ENCODE assay signal across 19 cellular contexts in the genomic region with DNA sequence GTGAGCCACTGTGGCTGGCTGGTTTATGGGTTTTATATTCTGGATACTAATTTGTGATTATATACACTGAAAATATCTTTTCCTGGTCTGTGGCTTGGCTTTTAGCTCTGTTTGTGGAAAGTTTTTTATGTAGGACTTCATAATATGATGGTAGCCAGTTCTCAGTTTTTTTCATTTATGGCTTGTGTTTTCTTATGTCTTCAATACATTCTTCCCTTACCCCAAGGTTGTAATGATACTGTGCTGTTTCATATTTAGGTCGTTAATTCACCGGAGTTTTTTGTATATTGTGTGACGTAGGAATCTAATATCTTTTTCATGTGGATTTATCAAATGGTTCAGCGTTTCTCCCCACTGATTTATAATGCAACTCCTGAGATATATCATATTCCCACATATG. TPM values are rescaled to one million over a fixed set of nuclear protein-coding genes. Genes with fewer than 3 reads are reported as not detected.
DNase-seq lines count a peak whose midpoint lies in the region; ATAC-seq and TF ChIP-seq lines count a peak whose summit lies in the region.
"Had no signal": no experiment of that assay in that cellular context is flagged by ENCODE, and none has a peak within 500 bp of the region (broad histone marks: within the 10 kb centered on the region; RNA-seq: fewer than 3 reads in every experiment).

No MANE protein-coding gene starts in this region.

- no peak overlapping the region for H2BK5ac ChIP-seq in neuronal stem cell (ENCODE audit: low read length)

- peak overlapping the region; percentile 42 for H3K4me3 Mint-ChIP-seq in CD8-positive, alpha-beta T cell
- H3K4me3 Mint-ChIP-seq in activated CD4-positive, alpha-beta memory T cell treated with anti-CD3 and anti-CD28 coated beads, Interleukin-2, amount 10 ng/mL, durations not matched to agents 7 days and 5 days, result no peak overlapping the region
- peak overlapping the region in 8 of 10 donors; percentile 12 to 86 (median 63) for H3K4me3 Mint-ChIP-seq in naive thymus-derived CD4-positive, alpha-beta T cell

- H3K18ac ChIP-seq in neuronal stem cell (ENCODE audit: low read length), result no peak overlapping the region

- POLR2A ChIA-PET in CD8-positive, alpha-beta T cell (lab: Charles Lee), result no interaction called here
- POLR2A ChIA-PET in activated CD4-positive, alpha-beta memory T cell treated with anti-CD3 and anti-CD28 coated beads, Interleukin-2, amount 10 ng/mL, durations not matched to agents 7 days and 5 days (lab: Charles Lee), result interaction anchor here (0.5 kb wide), 1 partner anchor 334 kb away, joined by 3 read pairs; no protein-coding TSS in a partner anchor
- POLR2A ChIA-PET in naive thymus-derived CD4-positive, alpha-beta T cell (lab: Charles Lee), result no interaction called here

- H3K9me3 Mint-ChIP-seq in CD8-positive, alpha-beta T cell, result no peaks in the 10 kb centered on the region
- no peaks in the 10 kb centered on the region for H3K9me3 Mint-ChIP-seq in activated CD4-positive, alpha-beta memory T cell treated with anti-CD3 and anti-CD28 coated beads, Interleukin-2, amount 10 ng/mL, durations not matched to agents 7 days and 5 days
- peaks cover 0 to 2% (median 0%) of the 10 kb centered on the region in 11 donors for H3K9me3 Mint-ChIP-seq in naive thymus-derived CD4-positive, alpha-beta T cell

- H3K23ac ChIP-seq in neuronal stem cell (ENCODE audit: low read depth, low read length, poor library complexity), result no peak overlapping the region

- H3K14ac ChIP-seq in neuronal stem cell (ENCODE audit: low read length), result no peak overlapping the region

- no peak overlapping the region for H3K4ac ChIP-seq in neuronal stem cell (ENCODE audit: low read length)

- H2AK5ac ChIP-seq in neuronal stem cell (ENCODE audit: low read depth, low read length), result no peak overlapping the region

- ATAC-seq in CD8-positive, alpha-beta T cell, result no peak
- no peak for ATAC-seq in naive thymus-derived CD4-positive, alpha-beta T cell
- ATAC-seq: heart right ventricle, lower lobe of right lung had no signal

- H4K8ac ChIP-seq in neuronal stem cell (ENCODE audit: low read depth, low read length), result no peak overlapping the region

- no peak overlapping the region for H3K27ac ChIP-seq in BLaER1
- H3K27ac ChIP-seq in CD8-positive, alpha-beta T cell (ENCODE audit: low read depth, low read length), result no peak overlapping the region
- H3K27ac ChIP-seq in naive thymus-derived CD4-positive, alpha-beta T cell (ENCODE audit: low read depth, low read length), result no peak overlapping the region
- no peak overlapping the region for H3K27ac ChIP-seq in neuronal stem cell (replicated peaks; ENCODE audit: low read length)
- H3K27ac ChIP-seq: BLaER1 treated with 17β-estradiol and CSF1 and Interleukin-3, amounts not matched to agents 10 nM and 100 nM; heart right ventricle; lower lobe of right lung had no signal

- no peak overlapping the region for H2BK12ac ChIP-seq in neuronal stem cell (ENCODE audit: low read length)

- H3K9ac ChIP-seq in BLaER1, result no peak overlapping the region
- no peak overlapping the region for H3K9ac ChIP-seq in neuronal stem cell (ENCODE audit: low read depth, low read length, poor library complexity)
- H3K9ac ChIP-seq: BLaER1 treated with 17β-estradiol and CSF1 and Interleukin-3, amounts not matched to agents 10 nM and 100 nM; GM23248 had no signal

- peaks cover 100% of the 10 kb centered on the region for H4K20me1 ChIP-seq in BLaER1

- H3K27ac Mint-ChIP-seq in CD8-positive, alpha-beta T cell, result peak overlapping the region; percentile 27
- peak overlapping the region; percentile 8 for H3K27ac Mint-ChIP-seq in activated CD4-positive, alpha-beta memory T cell treated with anti-CD3 and anti-CD28 coated beads, Interleukin-2, amount 10 ng/mL, durations not matched to agents 7 days and 5 days
- peak overlapping the region in 4 of 9 donors; percentile 2 to 73 (median 36) for H3K27ac Mint-ChIP-seq in naive thymus-derived CD4-positive, alpha-beta T cell

- H2AFZ ChIP-seq in neuronal stem cell (ENCODE audit: low read length), result no peak overlapping the region
- H2AFZ ChIP-seq: GM23248 had no signal

- H3K4me3 ChIP-seq in BLaER1 (no peak overlapping the region), neuronal stem cell (ENCODE audit: low read length in 2 of 2) (no peak overlapping the region)
- H3K4me3 ChIP-seq in CD8-positive, alpha-beta T cell (ENCODE audit: low read depth, low read length), result no peak overlapping the region
- no peak overlapping the region for H3K4me3 ChIP-seq in naive thymus-derived CD4-positive, alpha-beta T cell (ENCODE audit: low read length)
- H3K4me3 ChIP-seq: BLaER1 treated with 17β-estradiol and CSF1 and Interleukin-3, amounts not matched to agents 10 nM and 100 nM; GM23248; heart right ventricle; lower lobe of right lung had no signal

- H3K4me1 ChIP-seq in BLaER1 (peaks cover 39% of the 10 kb centered on the region), neuronal stem cell (ENCODE audit: control insufficient read depth in 2 of 2, insufficient read depth in 1 of 2, low read depth in 1 of 2, low read length in 2 of 2) (peaks cover 0 to 5% of the 10 kb centered on the region in 2 donors)
- H3K4me1 ChIP-seq in CD8-positive, alpha-beta T cell (ENCODE audit: insufficient read depth, low read length), result peaks cover 32% of the 10 kb centered on the region
- H3K4me1 ChIP-seq in naive thymus-derived CD4-positive, alpha-beta T cell (ENCODE audit: control insufficient read depth in 2 of 2, insufficient read depth in 2 of 2, low read length in 2 of 2), result peaks cover 16 to 25% of the 10 kb centered on the region in 2 donors

- no peak overlapping the region for H2BK15ac ChIP-seq in neuronal stem cell (ENCODE audit: low read length)

- TF ChIP-seq CTCF in CD8-positive, alpha-beta T cell (IDR thresholded peaks at IDR 0.05), result no peak

- no CpG with 5 or more reads among the region's 4 CpGs for WGBS in neuronal stem cell (ENCODE audit: extremely low coverage in 2 of 2, insufficient read length in 2 of 2, insufficient replicate concordance in 1 of 2), 2 donors

- no peaks in the 10 kb centered on the region for H3K79me1 ChIP-seq in neuronal stem cell (ENCODE audit: low read depth, low read length)

- peaks cover 43% of the 10 kb centered on the region for H3K36me3 Mint-ChIP-seq in CD8-positive, alpha-beta T cell
- peaks cover 44% of the 10 kb centered on the region for H3K36me3 Mint-ChIP-seq in activated CD4-positive, alpha-beta memory T cell treated with anti-CD3 and anti-CD28 coated beads, Interleukin-2, amount 10 ng/mL, durations not matched to agents 7 days and 5 days (ENCODE audit: low read depth)
- peaks cover 5 to 31% (median 14%) of the 10 kb centered on the region in 5 donors for H3K36me3 Mint-ChIP-seq in naive thymus-derived CD4-positive, alpha-beta T cell

- H3K4me2 ChIP-seq in BLaER1, result peak overlapping the region; percentile 9
- no peak overlapping the region for H3K4me2 ChIP-seq in neuronal stem cell (ENCODE audit: insufficient read depth, low read length, poor library complexity, severe bottlenecking)

- H2BK120ac ChIP-seq in neuronal stem cell (ENCODE audit: low read depth, low read length), result no peak overlapping the region

- CTCF ChIA-PET in CD8-positive, alpha-beta T cell (lab: Charles Lee), result no interaction called here
- CTCF ChIA-PET in activated CD4-positive, alpha-beta memory T cell treated with anti-CD3 and anti-CD28 coated beads, Interleukin-2, amount 10 ng/mL, durations not matched to agents 7 days and 5 days (lab: Charles Lee), result no interaction called here
- CTCF ChIA-PET in naive thymus-derived CD4-positive, alpha-beta T cell (lab: Charles Lee), result no interaction called here

- no peaks in the 10 kb centered on the region for H3K27me3 ChIP-seq in BLaER1
- H3K27me3 ChIP-seq in CD8-positive, alpha-beta T cell (ENCODE audit: insufficient read depth, low read length), result no peaks in the 10 kb centered on the region
- H3K27me3 ChIP-seq in naive thymus-derived CD4-positive, alpha-beta T cell (ENCODE audit: control insufficient read depth in 2 of 2, insufficient read depth in 2 of 2, low read length in 2 of 2), result no peaks in the 10 kb centered on the region
- H3K27me3 ChIP-seq in neuronal stem cell (ENCODE audit: control insufficient read depth in 3 of 3, insufficient read depth in 3 of 3, low read depth in 1 of 3, low read length in 3 of 3), result no peaks in the 10 kb centered on the region
- H3K27me3 ChIP-seq: BLaER1 treated with 17β-estradiol and CSF1 and Interleukin-3, amounts not matched to agents 10 nM and 100 nM; heart right ventricle had no signal

- no peaks in the 10 kb centered on the region for H3K27me3 Mint-ChIP-seq in CD8-positive, alpha-beta T cell (ENCODE audit: low read depth)
- no peaks in the 10 kb centered on the region for H3K27me3 Mint-ChIP-seq in activated CD4-positive, alpha-beta memory T cell treated with anti-CD3 and anti-CD28 coated beads, Interleukin-2, amount 10 ng/mL, durations not matched to agents 7 days and 5 days
- H3K27me3 Mint-ChIP-seq in naive thymus-derived CD4-positive, alpha-beta T cell, result no peaks in the 10 kb centered on the region

- H3K36me3 ChIP-seq in BLaER1 (peaks cover 59% of the 10 kb centered on the region), neuronal stem cell (replicated peaks in 1 of 2; ENCODE audit: control insufficient read depth in 2 of 2, insufficient read depth in 2 of 2, low read length in 2 of 2) (peaks cover 0 to 58% of the 10 kb centered on the region in 2 donors)
- no peaks in the 10 kb centered on the region for H3K36me3 ChIP-seq in CD8-positive, alpha-beta T cell (ENCODE audit: insufficient read depth, low read length)
- H3K36me3 ChIP-seq in naive thymus-derived CD4-positive, alpha-beta T cell (ENCODE audit: control insufficient read depth in 2 of 3, insufficient read depth in 3 of 3, low read length in 3 of 3), result no peaks in the 10 kb centered on the region
- H3K36me3 ChIP-seq: lower lobe of right lung had no signal

- no peak overlapping the region for H4K91ac ChIP-seq in neuronal stem cell (ENCODE audit: low read depth, low read length, poor library complexity)

- intact Hi-C loops in CD8-positive, alpha-beta T cell (cut with DNase I, micrococcal nuclease), result no loop called here
- intact Hi-C loops in naive thymus-derived CD4-positive, alpha-beta T cell (cut with micrococcal nuclease), result no loop called here

- H3K9me3 ChIP-seq in BLaER1, result no peaks in the 10 kb centered on the region
- no peaks in the 10 kb centered on the region for H3K9me3 ChIP-seq in CD8-positive, alpha-beta T cell (ENCODE audit: low read length)
- no peaks in the 10 kb centered on the region for H3K9me3 ChIP-seq in naive thymus-derived CD4-positive, alpha-beta T cell (ENCODE audit: control insufficient read depth in 2 of 3, low read length in 3 of 3)
- no peaks in the 10 kb centered on the region for H3K9me3 ChIP-seq in neuronal stem cell (replicated peaks in 1 of 2; ENCODE audit: control insufficient read depth in 2 of 2, insufficient read depth in 1 of 2, low read depth in 1 of 2, low read length in 2 of 2)
- H3K9me3 ChIP-seq: BLaER1 treated with 17β-estradiol and CSF1 and Interleukin-3, amounts not matched to agents 10 nM and 100 nM; heart right ventricle; lower lobe of right lung had no signal

- DNase-seq in CD8-positive, alpha-beta T cell, result no peak
- no peak for DNase-seq in activated CD4-positive, alpha-beta memory T cell treated with anti-CD3 and anti-CD28 coated beads, Interleukin-2, amount 10 ng/mL, durations not matched to agents 7 days and 5 days
- no peak for DNase-seq in naive thymus-derived CD4-positive, alpha-beta T cell
- no peak for DNase-seq in mesenteric fat pad (ENCODE audit: low spot score)
- no peak for DNase-seq in NCI-H1436 (lab: John Stamatoyannopoulos, UW)
- no peak for DNase-seq in neuronal stem cell (ENCODE audit: low spot score)
- DNase-seq: amniotic stem cell; cerebellar nuclear complex; GM23248; heart right ventricle; Kasumi-1; lower lobe of right lung; NCI-H1417; NCI-H2171 treated with DMSO at 0.1 percent for 48 hours; OCI-M1; SHP77 treated with DMSO at 0.1 percent for 48 hours; stimulated activated CD4-positive, alpha-beta T cell treated with anti-CD3 and anti-CD28 coated beads, Interleukin-2, amount 100 ng/mL, for 48 hours had no signal

- peaks cover 72% of the 10 kb centered on the region for H3K4me1 Mint-ChIP-seq in CD8-positive, alpha-beta T cell (ENCODE audit: low read depth)
- peaks cover 56% of the 10 kb centered on the region for H3K4me1 Mint-ChIP-seq in activated CD4-positive, alpha-beta memory T cell treated with anti-CD3 and anti-CD28 coated beads, Interleukin-2, amount 10 ng/mL, durations not matched to agents 7 days and 5 days
- H3K4me1 Mint-ChIP-seq in naive thymus-derived CD4-positive, alpha-beta T cell, result peaks cover 18 to 99% (median 71%) of the 10 kb centered on the region in 7 donors

RNA-seq across cellular contexts. Expression of gene ZFX, which starts 6.6 kb away (rescaled TPM):
- total RNA-seq in CD8-positive, alpha-beta T cell, result 10 to 100 TPM; 54.5 to 55.8 TPM
- total RNA-seq in activated CD4-positive, alpha-beta memory T cell treated with anti-CD3 and anti-CD28 coated beads, Interleukin-2, amount 10 ng/mL, durations not matched to agents 7 days and 5 days, result 10 to 100 TPM; 40.8 to 43.3 TPM
- total RNA-seq in naive thymus-derived CD4-positive, alpha-beta T cell, result 10 to 100 TPM; 52.7 to 68.2 (median 63.3) TPM
- polyA plus RNA-seq in naive thymus-derived CD4-positive, alpha-beta T cell, result 10 to 100 TPM; 38.1 to 40.0 TPM
- 58.3 TPM for total RNA-seq in mesenteric fat pad
- 9.8 TPM for polyA plus RNA-seq in neuronal stem cell (2013, experiment 1 of 2)
- 10.2 TPM for polyA plus RNA-seq in neuronal stem cell (2013, experiment 2 of 2)
